ENCODE assay signal across 17 cellular contexts in the genomic region with DNA sequence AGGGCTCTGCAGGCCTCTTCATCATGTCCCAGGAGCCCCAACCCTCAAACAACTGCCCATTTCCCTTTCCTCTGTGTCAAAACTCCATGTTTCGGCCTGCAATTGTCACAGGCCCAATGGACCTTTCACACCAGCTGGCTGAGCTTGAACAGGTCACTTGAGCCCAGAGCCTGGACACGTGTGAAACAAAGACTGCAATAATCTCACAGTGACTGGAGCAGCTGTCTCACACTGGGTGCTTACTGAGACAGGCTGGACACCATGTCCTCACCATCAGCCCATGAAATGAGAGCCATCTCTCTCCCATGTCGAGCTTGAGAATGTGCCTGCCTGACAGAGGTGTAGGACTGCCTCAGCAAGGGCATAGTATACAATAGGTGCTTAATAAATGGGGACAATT. TPM values are rescaled to one million over a fixed set of nuclear protein-coding genes. Genes with fewer than 3 reads are reported as not detected.
DNase-seq lines count a peak whose midpoint lies in the region; ATAC-seq and TF ChIP-seq lines count a peak whose summit lies in the region.
"Had no signal": no experiment of that assay in that cellular context is flagged by ENCODE, and none has a peak within 500 bp of the region (broad histone marks: within the 10 kb centered on the region; RNA-seq: fewer than 3 reads in every experiment).

No MANE protein-coding gene starts in this region.

- TF ChIP-seq POLR2A in gastrocnemius medialis (IDR thresholded peaks at IDR 0.05): no peak

- H3K36me3 ChIP-seq in SJCRH30 (no peaks in the 10 kb centered on the region), gastrocnemius medialis (no peaks in the 10 kb centered on the region)
- H3K36me3 ChIP-seq: BE2C, HAP-1 had no signal

- no peak for TF ChIP-seq CTCF in gastrocnemius medialis (IDR thresholded peaks at IDR 0.05 in 4 of 5, conservative IDR thresholded peaks at IDR 0.05 in 1 of 5)

- peak; percentile 36 to 71 for DNase-seq in SJCRH30
- peak; percentile 24 for DNase-seq in ecto neural progenitor cell (ENCODE audit: low spot score)
- DNase-seq in mesenteric fat pad (ENCODE audit: low spot score): peak; percentile 49
- peak; percentile 59 to 67 for DNase-seq in gastrocnemius medialis
- no peak for DNase-seq in D341Med (ENCODE audit: low spot score)
- no peak for DNase-seq in activated T-cell treated with anti-CD3 and anti-CD28 coated beads, Interleukin-2, amount 50 U/mL, for 4 hours
- DNase-seq: ACHN; BE2C; C1 segment of cervical spinal cord; CD4-positive, CD25-positive, alpha-beta regulatory T cell; CD8-positive, alpha-beta memory T cell; COR-L47; IMR-90 had no signal

- H3K4me1 ChIP-seq in SJCRH30: peaks cover 70% of the 10 kb centered on the region
- H3K4me1 ChIP-seq in gastrocnemius medialis: peaks cover 8 to 24% of the 10 kb centered on the region in 2 donors
- H3K4me1 ChIP-seq: BE2C, HAP-1 had no signal

- intact Hi-C loops in gastrocnemius medialis (cut with DNase I; ENCODE audit: low total_unique reads): no loop called here

- in situ Hi-C loops in gastrocnemius medialis (cut with MboI; ENCODE audit: low sequenced_read_pairs in 4 of 4): no loop called here

- H3K27me3 ChIP-seq in SJCRH30 (no peaks in the 10 kb centered on the region), gastrocnemius medialis (peaks cover 0 to 3% (median 0%) of the 10 kb centered on the region in 3 donors)
- H3K27me3 ChIP-seq: BE2C had no signal

- H3K4me1 Mint-ChIP-seq in activated T-cell treated with anti-CD3 and anti-CD28 coated beads, Interleukin-2, amount 50 U/mL, for 4 hours (ENCODE audit: low read depth): no peaks in the 10 kb centered on the region
- H3K4me1 Mint-ChIP-seq: CD4-positive, CD25-positive, alpha-beta regulatory T cell; CD8-positive, alpha-beta memory T cell had no signal

- peaks cover 2% of the 10 kb centered on the region for H3K27me3 Mint-ChIP-seq in activated T-cell treated with anti-CD3 and anti-CD28 coated beads, Interleukin-2, amount 50 U/mL, for 4 hours (ENCODE audit: low read depth)

- peak overlapping the region; percentile 18; the same call in 1 of the 2 replicates for H3K27ac ChIP-seq in SJCRH30
- peak overlapping the region in 2 of 4 donors; percentile 59 to 69 for H3K27ac ChIP-seq in gastrocnemius medialis

- peak; percentile 73 to 75 for ATAC-seq in gastrocnemius medialis
- ATAC-seq in HG02798 (IDR thresholded peaks at IDR 0.05; ENCODE audit: poor library complexity, unreplicated experiment): no peak
- no peak for ATAC-seq in activated T-cell treated with anti-CD3 and anti-CD28 coated beads, Interleukin-2, amount 50 U/mL, for 4 hours
- ATAC-seq in GM19023 (IDR thresholded peaks at IDR 0.05; ENCODE audit: unreplicated experiment): no peak
- ATAC-seq: K562 had no signal

- no peaks in the 10 kb centered on the region for H3K9me3 Mint-ChIP-seq in activated T-cell treated with anti-CD3 and anti-CD28 coated beads, Interleukin-2, amount 50 U/mL, for 4 hours
- H3K9me3 Mint-ChIP-seq: CD4-positive, CD25-positive, alpha-beta regulatory T cell; CD8-positive, alpha-beta memory T cell had no signal

- H3K4me3 ChIP-seq in SJCRH30 (no peak overlapping the region), gastrocnemius medialis (no peak overlapping the region)
- H3K4me3 ChIP-seq: HAP-1, K562 had no signal

- no peak overlapping the region for H3K4me3 Mint-ChIP-seq in activated T-cell treated with anti-CD3 and anti-CD28 coated beads, Interleukin-2, amount 50 U/mL, for 4 hours
- H3K4me3 Mint-ChIP-seq: CD4-positive, CD25-positive, alpha-beta regulatory T cell; CD8-positive, alpha-beta memory T cell had no signal

- H3K9me3 ChIP-seq in SJCRH30 (replicated peaks) (no peaks in the 10 kb centered on the region), gastrocnemius medialis (no peaks in the 10 kb centered on the region)
- H3K9me3 ChIP-seq: BE2C, HAP-1 had no signal

- no peaks in the 10 kb centered on the region for H3K36me3 Mint-ChIP-seq in activated T-cell treated with anti-CD3 and anti-CD28 coated beads, Interleukin-2, amount 50 U/mL, for 4 hours (ENCODE audit: insufficient read depth)
- H3K36me3 Mint-ChIP-seq: CD4-positive, CD25-positive, alpha-beta regulatory T cell; CD8-positive, alpha-beta memory T cell had no signal

RNA-seq across cellular contexts. Expression of gene EIF5AL1, which starts 19.5 kb away (rescaled TPM):
- total RNA-seq in SJCRH30 (2014; rRNA removed; shearing (Covaris generic)): 0.58 and 0.73 TPM in 2 replicates
- total RNA-seq in mesenteric fat pad (0.22 TPM), gastrocnemius medialis (under 1 TPM; 0.13 to 0.75 (median 0.35) TPM)
- total RNA-seq in activated T-cell treated with anti-CD3 and anti-CD28 coated beads, Interleukin-2, amount 50 U/mL, for 4 hours: 1 to 10 TPM in 1 of 3 donors, under 1 TPM in 2; 0.46 to 2.2 (median 0.49) TPM
- total RNA-seq: CD4-positive, CD25-positive, alpha-beta regulatory T cell had no signal

RNA-seq across cellular contexts. Expression of gene ZCCHC24, which starts 47.4 kb away (rescaled TPM):
- total RNA-seq in SJCRH30 (2014; rRNA removed; shearing (Covaris generic)): 53.1 and 53.7 TPM in 2 replicates
- total RNA-seq in mesenteric fat pad (90.8 TPM), gastrocnemius medialis (100 to 1,000 TPM in 1 of 4 donors, 10 to 100 TPM in 3; 59.6 to 122 (median 84.5) TPM)
- total RNA-seq in activated T-cell treated with anti-CD3 and anti-CD28 coated beads, Interleukin-2, amount 50 U/mL, for 4 hours: under 1 TPM; 0.26 to 0.92 (median 0.63) TPM

Comparison
In these comparisons a context has a peak if more than half of its experiments do, and no peak if none do; other contexts are left out.
1. DNase-seq: peak in SJCRH30 (2 of 2), ecto neural progenitor cell (single experiment), mesenteric fat pad (single experiment) and gastrocnemius medialis (2 of 2); none in D341Med (single experiment) and activated T-cell treated with anti-CD3 and anti-CD28 coated beads, Interleukin-2, amount 50 U/mL, for 4 hours (single experiment).
2. ATAC-seq: peak in gastrocnemius medialis (2 of 2); none in HG02798 (single experiment), activated T-cell treated with anti-CD3 and anti-CD28 coated beads, Interleukin-2, amount 50 U/mL, for 4 hours (0 of 2) and GM19023 (single experiment).
3. RNA of gene ZCCHC24, which starts 47.4 kb away (total RNA-seq): 59.6 to 122 TPM in gastrocnemius medialis, 90.8 TPM in mesenteric fat pad (single experiment) and 53.1 to 53.7 TPM in SJCRH30; 0.26 to 0.92 TPM in activated T-cell treated with anti-CD3 and anti-CD28 coated beads, Interleukin-2, amount 50 U/mL, for 4 hours; every median in the first group is over 10 times any median in the second.